Comparison of ENCODE assay signal across 12 cellular contexts in genomic region chr13:91359566-91359965, GRCh38. TPM values are rescaled to one million over a fixed set of nuclear protein-coding genes. Genes with fewer than 3 reads are reported as not detected.
"Had no signal": no experiment of that assay in that cellular context is flagged by ENCODE, and none has a peak within 500 bp of the region (broad histone marks: within the 10 kb centered on the region; RNA-seq: fewer than 3 reads in every experiment).

No MANE protein-coding gene starts in this region.

- DNase-seq: activated CD4-positive, alpha-beta T cell treated with anti-CD3 and anti-CD28 coated beads, Interleukin-2, amount 50 U/mL, for 48 hours; activated CD8-positive, alpha-beta memory T cell treated with anti-CD3 and anti-CD28 coated beads, Interleukin-2, amount 10 ng/mL, durations not matched to agents 7 days and 5 days; activated naive CD4-positive, alpha-beta T cell treated with Interleukin-2 at 50 U/mL for 16 hours; amniotic stem cell; body of pancreas; cerebellar nuclear complex; dermis blood vessel endothelial cell; stimulated activated CD4-positive, alpha-beta T cell treated with anti-CD3 and anti-CD28 coated beads, Interleukin-15, amount 100 ng/mL, for 24 hours; trophoblast cell had no signal

- H3K4me3 Mint-ChIP-seq: activated CD8-positive, alpha-beta memory T cell treated with anti-CD3 and anti-CD28 coated beads, Interleukin-2, amount 10 ng/mL, durations not matched to agents 7 days and 5 days; endodermal cell; T-helper 1 cell treated with Interleukin-12 subunit alpha and Interleukin-12 subunit beta and Interleukin-4 antibody, amounts not matched to agents 30 μg/mL and 1 μg/mL, for 36 hours had no signal

- H3K27me3 Mint-ChIP-seq: activated CD8-positive, alpha-beta memory T cell treated with anti-CD3 and anti-CD28 coated beads, Interleukin-2, amount 10 ng/mL, durations not matched to agents 7 days and 5 days had no signal

- ATAC-seq: activated CD4-positive, CD25-positive, alpha-beta regulatory T cell treated with anti-CD3 and anti-CD28 coated beads, Interleukin-2, amount 50 U/mL, for 24 hours; activated CD8-positive, alpha-beta memory T cell treated with anti-CD3 and anti-CD28 coated beads, Interleukin-2, amount 10 ng/mL, durations not matched to agents 7 days and 5 days; body of pancreas had no signal

- H3K27ac Mint-ChIP-seq: activated CD8-positive, alpha-beta memory T cell treated with anti-CD3 and anti-CD28 coated beads, Interleukin-2, amount 10 ng/mL, durations not matched to agents 7 days and 5 days; endodermal cell; T-helper 1 cell treated with Interleukin-12 subunit alpha and Interleukin-12 subunit beta and Interleukin-4 antibody, amounts not matched to agents 30 μg/mL and 1 μg/mL, for 36 hours had no signal

- H3K9me3 Mint-ChIP-seq: endodermal cell; T-helper 1 cell treated with Interleukin-12 subunit alpha and Interleukin-12 subunit beta and Interleukin-4 antibody, amounts not matched to agents 30 μg/mL and 1 μg/mL, for 36 hours had no signal

RNA-seq across cellular contexts. Expression of gene GPC5, which starts 38.9 kb away (rescaled TPM):
- total RNA-seq: activated CD8-positive, alpha-beta memory T cell treated with anti-CD3 and anti-CD28 coated beads, Interleukin-2, amount 10 ng/mL, durations not matched to agents 7 days and 5 days; body of pancreas had no signal
